In the genomic region with DNA sequence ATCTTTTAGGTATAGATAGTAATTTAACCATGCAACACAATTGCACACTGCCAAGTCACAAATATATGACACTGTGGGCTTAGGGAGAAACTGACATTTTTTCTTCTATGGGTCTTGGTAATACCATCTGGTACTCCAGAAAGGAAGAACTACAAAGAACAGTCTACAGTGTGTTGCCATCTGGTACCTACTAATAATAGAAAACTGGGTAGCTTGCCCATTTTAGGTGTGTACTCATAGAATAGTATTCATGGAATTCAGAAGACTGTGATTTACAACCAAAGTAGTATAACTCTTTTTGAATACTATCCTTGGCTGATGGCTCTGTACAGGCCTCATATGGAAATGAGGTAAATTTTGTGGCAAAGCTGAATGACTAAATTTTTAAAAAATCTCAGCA, we compare ENCODE assay signal across 18 cellular contexts.
DNase-seq lines count a peak whose midpoint lies in the region; ATAC-seq, FAIRE-seq and TF ChIP-seq lines count a peak whose summit lies in the region.
"Had no signal": no experiment of that assay in that cellular context is flagged by ENCODE, and none has a peak within 500 bp of the region (broad histone marks: within the 10 kb centered on the region; RNA-seq: fewer than 3 reads in every experiment).

No MANE protein-coding gene starts in this region.

- H3K27me3 Mint-ChIP-seq in astrocyte (ENCODE audit: low read depth, unreplicated experiment) = no peaks in the 10 kb centered on the region

- H3K36me3 Mint-ChIP-seq in astrocyte (ENCODE audit: low read depth, unreplicated experiment) = no peaks in the 10 kb centered on the region
- H3K36me3 Mint-ChIP-seq: CD8-positive, alpha-beta T cell had no signal

- no peaks in the 10 kb centered on the region for H3K27me3 ChIP-seq in astrocyte (ENCODE audit: insufficient read depth, low read length)

- peak; percentile 89 for DNase-seq in G401 (ENCODE audit: low spot score)
- peak; percentile 8 for DNase-seq in NCI-H2171 (lab: John Stamatoyannopoulos, UW)
- DNase-seq in astrocyte (ENCODE audit: low read depth) = peak; percentile 47
- DNase-seq in middle frontal gyrus (ENCODE audit: extremely low spot score, low spot score) = peak; percentile 10
- no peak for DNase-seq in NCI-H1436 treated with DMSO at 0.1 percent for 48 hours (lab: John Stamatoyannopoulos, UW)
- DNase-seq in NCI-H2081 treated with DMSO at 0.1 percent for 48 hours (lab: John Stamatoyannopoulos, UW) = no peak
- DNase-seq: Calu3; CD8-positive, alpha-beta T cell; KBM-7; MV-4-11; NCI-H1930; NCI-H510A treated with DMSO at 0.1 percent for 48 hours; T-helper 2 cell had no signal

- FAIRE-seq in astrocyte (lab: Jason Lieb, UNC) = peak; percentile 9
- FAIRE-seq: GM19239 had no signal

- no peaks in the 10 kb centered on the region for H3K9me3 ChIP-seq in astrocyte (ENCODE audit: insufficient read depth, low read depth, low read length)

- no peak for TF ChIP-seq CTCF in astrocyte (IDR thresholded peaks at IDR 0.05; ENCODE audit: insufficient read depth, low read depth, low read length)

- H3K4me1 ChIP-seq in astrocyte (ENCODE audit: insufficient read depth, low read length) = no peaks in the 10 kb centered on the region
- H3K4me1 ChIP-seq: BLaER1 treated with 17β-estradiol and CSF1 and Interleukin-3, amounts not matched to agents 10 nM and 100 nM had no signal

- no peaks in the 10 kb centered on the region for H3K4me1 Mint-ChIP-seq in astrocyte (ENCODE audit: low read depth, unreplicated experiment)

- H4K20me1 ChIP-seq in astrocyte (ENCODE audit: insufficient read depth, low read length) = no peaks in the 10 kb centered on the region
- H4K20me1 ChIP-seq: BLaER1 treated with 17β-estradiol and CSF1 and Interleukin-3, amounts not matched to agents 10 nM and 100 nM had no signal

- no peak overlapping the region for H2AFZ ChIP-seq in astrocyte (ENCODE audit: low read depth, low read length)

- H3K79me2 ChIP-seq in astrocyte (ENCODE audit: insufficient read depth, low read length) = no peaks in the 10 kb centered on the region

- no peak overlapping the region for H3K27ac Mint-ChIP-seq in astrocyte (ENCODE audit: unreplicated experiment)
- H3K27ac Mint-ChIP-seq: CD8-positive, alpha-beta T cell had no signal

- no peaks in the 10 kb centered on the region for H3K9me3 Mint-ChIP-seq in astrocyte (ENCODE audit: unreplicated experiment)
- H3K9me3 Mint-ChIP-seq: CD8-positive, alpha-beta T cell had no signal

- ATAC-seq in HG03135 (IDR thresholded peaks at IDR 0.05; ENCODE audit: unreplicated experiment) = no peak
- ATAC-seq in GM18868 (IDR thresholded peaks at IDR 0.05; ENCODE audit: unreplicated experiment) = no peak
- ATAC-seq: CD8-positive, alpha-beta T cell; HCT116 had no signal

- H3K4me2 ChIP-seq in astrocyte (ENCODE audit: low read length) = no peak overlapping the region
- H3K4me2 ChIP-seq: BLaER1 treated with 17β-estradiol and CSF1 and Interleukin-3, amounts not matched to agents 10 nM and 100 nM had no signal

- no peak overlapping the region for H3K4me3 Mint-ChIP-seq in astrocyte (ENCODE audit: unreplicated experiment)
- H3K4me3 Mint-ChIP-seq: CD8-positive, alpha-beta T cell had no signal

- H3K36me3 ChIP-seq in astrocyte (ENCODE audit: insufficient read depth, low read length) = no peaks in the 10 kb centered on the region
- H3K36me3 ChIP-seq: BLaER1 treated with 17β-estradiol and CSF1 and Interleukin-3, amounts not matched to agents 10 nM and 100 nM had no signal

- no peak overlapping the region for H3K9ac ChIP-seq in astrocyte (ENCODE audit: low read length)
- H3K9ac ChIP-seq: BLaER1 treated with 17β-estradiol and CSF1 and Interleukin-3, amounts not matched to agents 10 nM and 100 nM had no signal

- no peak overlapping the region for H3K27ac ChIP-seq in astrocyte (ENCODE audit: low read depth, low read length)
- H3K27ac ChIP-seq: BLaER1 treated with 17β-estradiol and CSF1 and Interleukin-3, amounts not matched to agents 10 nM and 100 nM had no signal

- no peak overlapping the region for H3K4me3 ChIP-seq in astrocyte (ENCODE audit: insufficient read depth, low read depth, low read length)
- H3K4me3 ChIP-seq: BLaER1 treated with 17β-estradiol and CSF1 and Interleukin-3, amounts not matched to agents 10 nM and 100 nM had no signal

- in situ Hi-C loops in G401 (cut with HindIII; ENCODE audit: low sequenced_read_pairs) = no loop called here

Comparison
In these comparisons a context has a peak if more than half of its experiments do, and no peak if none do; other contexts are left out.
1. DNase-seq: peak in G401 (single experiment), NCI-H2171 (single experiment), astrocyte (single experiment) and middle frontal gyrus (single experiment); none in NCI-H1436 treated with DMSO at 0.1 percent for 48 hours (single experiment) and NCI-H2081 treated with DMSO at 0.1 percent for 48 hours (single experiment).